In the genomic region with DNA sequence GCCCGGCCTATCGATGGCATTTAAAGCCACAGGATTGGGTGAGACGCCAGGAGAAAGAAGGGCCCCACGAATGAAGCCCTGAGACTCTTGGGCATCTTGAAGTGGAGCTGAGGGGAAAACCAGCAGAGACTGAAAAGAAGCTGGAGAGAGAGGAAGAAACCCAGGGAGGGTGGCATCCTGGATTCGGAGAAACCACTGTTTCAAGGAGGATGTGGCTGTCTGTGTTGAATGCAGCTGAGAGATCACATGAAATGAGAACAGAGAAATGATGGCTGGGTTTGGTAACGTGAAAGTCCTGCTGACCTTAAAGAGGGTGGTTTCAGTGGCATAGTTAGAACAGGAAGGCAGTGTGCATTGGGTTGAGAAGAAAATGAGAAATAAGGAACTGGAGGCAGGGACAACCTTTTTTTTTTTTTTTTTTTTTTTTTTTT, we compare ENCODE assay signal across 10 cellular contexts. TPM values are rescaled to one million over a fixed set of nuclear protein-coding genes. Genes with fewer than 3 reads are reported as not detected.
DNase-seq lines count a peak whose midpoint lies in the region; ATAC-seq, FAIRE-seq and TF ChIP-seq lines count a peak whose summit lies in the region.
"Had no signal": no experiment of that assay in that cellular context is flagged by ENCODE, and none has a peak within 500 bp of the region (broad histone marks: within the 10 kb centered on the region; RNA-seq: fewer than 3 reads in every experiment).

No MANE protein-coding gene starts in this region.

- no peaks in the 10 kb centered on the region for H3K9me3 Mint-ChIP-seq in nephron

- peak overlapping the region in 2 of 3 experiments; percentile 20 to 97 for H3K27ac Mint-ChIP-seq in nephron

- peak; percentile 69 for ATAC-seq in GM18517 (IDR thresholded peaks at IDR 0.05; ENCODE audit: unreplicated experiment)
- peak; percentile 61 for ATAC-seq in HG02759 (IDR thresholded peaks at IDR 0.05; ENCODE audit: unreplicated experiment)
- no peak for ATAC-seq in left colon

- no peak overlapping the region for H3K4me3 Mint-ChIP-seq in nephron

- peaks cover 4% of the 10 kb centered on the region for H3K36me3 Mint-ChIP-seq in nephron (ENCODE audit: low read depth)

- peaks cover 35% of the 10 kb centered on the region for H3K4me1 Mint-ChIP-seq in nephron

- FAIRE-seq in RCC 7860 (lab: Jason Lieb, UNC), result no peak
- FAIRE-seq: astrocyte had no signal

- no peak for TF ChIP-seq CTCF in nephron (IDR thresholded peaks at IDR 0.05; ENCODE audit: unreplicated experiment in 3 of 3)

- intact Hi-C loops in left colon (cut with DNase I, micrococcal nuclease), result no loop called here

- peaks cover 7% of the 10 kb centered on the region for H3K27me3 Mint-ChIP-seq in nephron (ENCODE audit: low read depth)

- peak; percentile 27 for DNase-seq in T-helper 22 cell (ENCODE audit: low read depth)
- no peak for DNase-seq in NCI-H1105 (lab: John Stamatoyannopoulos, UW)
- DNase-seq in left colon, result no peak
- DNase-seq in RCC 7860 (ENCODE audit: low spot score), result no peak
- no peak for DNase-seq in iPS-NIHi7 (ENCODE audit: extremely low spot score)
- DNase-seq: GM23248 had no signal

RNA-seq across cellular contexts. Expression of gene TNFSF12, which starts 3.8 kb away (rescaled TPM):
- 10 to 100 TPM in 1 of 2 donors, 1 to 10 TPM in 1; 9.8 to 17.3 TPM for total RNA-seq in left colon

RNA-seq across cellular contexts. Expression of gene TNFSF13, which starts 5.9 kb away (rescaled TPM):
- 100 to 1,000 TPM in 1 of 2 donors, 10 to 100 TPM in 1; 77.2 to 121 TPM for total RNA-seq in left colon
- total RNA-seq: GM23248 had no signal

RNA-seq across cellular contexts. Expression of gene SENP3, which starts 9.1 kb away (rescaled TPM):
- 10 to 100 TPM; 30.9 to 34.1 TPM for total RNA-seq in left colon

RNA-seq across cellular contexts. Expression of gene CD68, which starts 26.8 kb away (rescaled TPM):
- 10 to 100 TPM; 35.0 to 74.0 TPM for total RNA-seq in left colon

RNA-seq across cellular contexts. Expression of gene MPDU1, which starts 31.0 kb away (rescaled TPM):
- 10 to 100 TPM; 79.2 to 89.6 TPM for total RNA-seq in left colon
